Comparison of ENCODE assay signal across 11 cellular contexts in genomic region chr12:24172031-24172772, GRCh38.
DNase-seq lines count a peak whose midpoint lies in the region; ATAC-seq and TF ChIP-seq lines count a peak whose summit lies in the region.
"Had no signal": no experiment of that assay in that cellular context is flagged by ENCODE, and none has a peak within 500 bp of the region (broad histone marks: within the 10 kb centered on the region; RNA-seq: fewer than 3 reads in every experiment).

No MANE protein-coding gene starts in this region.

- H3K27ac Mint-ChIP-seq in naive thymus-derived CD4-positive, alpha-beta T cell: no peak overlapping the region
- H3K27ac Mint-ChIP-seq in osteocyte (ENCODE audit: unreplicated experiment): no peak overlapping the region

- ATAC-seq in GM18873 (IDR thresholded peaks at IDR 0.05; ENCODE audit: low FRiP score, unreplicated experiment) (peak; percentile 83), HG02588 (IDR thresholded peaks at IDR 0.05; ENCODE audit: unreplicated experiment) (peak; percentile 84), HG03521 (IDR thresholded peaks at IDR 0.05; ENCODE audit: unreplicated experiment) (peak; percentile 69)
- ATAC-seq in naive thymus-derived CD4-positive, alpha-beta T cell: peak; percentile 41

- H3K36me3 Mint-ChIP-seq in naive thymus-derived CD4-positive, alpha-beta T cell: no peaks in the 10 kb centered on the region
- peaks cover 1% of the 10 kb centered on the region for H3K36me3 Mint-ChIP-seq in osteocyte (ENCODE audit: unreplicated experiment)

- peaks cover 0 to 8% (median 0%) of the 10 kb centered on the region in 11 donors for H3K9me3 Mint-ChIP-seq in naive thymus-derived CD4-positive, alpha-beta T cell
- no peaks in the 10 kb centered on the region for H3K9me3 Mint-ChIP-seq in osteocyte (ENCODE audit: unreplicated experiment)

- TF ChIP-seq CTCF in RWPE1 (conservative IDR thresholded peaks at IDR 0.05; ENCODE audit: low read depth): no peak
- TF ChIP-seq CTCF in osteocyte (IDR thresholded peaks at IDR 0.05): no peak

- no peaks in the 10 kb centered on the region for H3K36me3 ChIP-seq in naive thymus-derived CD4-positive, alpha-beta T cell (ENCODE audit: control insufficient read depth in 2 of 3, insufficient read depth in 3 of 3, low read length in 3 of 3)
- H3K36me3 ChIP-seq: pancreas, Peyer's patch had no signal

- intact Hi-C loops in naive thymus-derived CD4-positive, alpha-beta T cell (cut with micrococcal nuclease): no loop called here

- CTCF ChIA-PET in naive thymus-derived CD4-positive, alpha-beta T cell (lab: Charles Lee): no interaction called here
- CTCF ChIA-PET in RWPE1 (lab: Yijun Ruan, JAX): no interaction called here

- no peaks in the 10 kb centered on the region for H3K27me3 ChIP-seq in naive thymus-derived CD4-positive, alpha-beta T cell (ENCODE audit: control insufficient read depth in 2 of 2, insufficient read depth in 2 of 2, low read length in 2 of 2)
- H3K27me3 ChIP-seq: pancreas, Peyer's patch had no signal

- no peaks in the 10 kb centered on the region for H3K4me1 ChIP-seq in naive thymus-derived CD4-positive, alpha-beta T cell (ENCODE audit: control insufficient read depth in 2 of 2, insufficient read depth in 2 of 2, low read length in 2 of 2)
- H3K4me1 ChIP-seq: pancreas, Peyer's patch had no signal

- POLR2A ChIA-PET in naive thymus-derived CD4-positive, alpha-beta T cell (lab: Charles Lee): no interaction called here
- POLR2A ChIA-PET in RWPE1 (lab: Yijun Ruan, JAX; ENCODE audit: low non-redundant PET): no interaction called here

- H3K4me3 ChIP-seq in naive thymus-derived CD4-positive, alpha-beta T cell (ENCODE audit: low read length): no peak overlapping the region
- H3K4me3 ChIP-seq: pancreas, Peyer's patch had no signal

- H3K27ac ChIP-seq in naive thymus-derived CD4-positive, alpha-beta T cell (ENCODE audit: low read depth, low read length): no peak overlapping the region
- H3K27ac ChIP-seq in RWPE1: no peak overlapping the region
- H3K27ac ChIP-seq: pancreas, Peyer's patch had no signal

- H3K27me3 Mint-ChIP-seq in naive thymus-derived CD4-positive, alpha-beta T cell: no peaks in the 10 kb centered on the region
- no peaks in the 10 kb centered on the region for H3K27me3 Mint-ChIP-seq in osteocyte (ENCODE audit: unreplicated experiment)

- no peak overlapping the region for H3K4me3 Mint-ChIP-seq in naive thymus-derived CD4-positive, alpha-beta T cell
- no peak overlapping the region for H3K4me3 Mint-ChIP-seq in osteocyte (ENCODE audit: unreplicated experiment)

- DNase-seq in naive thymus-derived CD4-positive, alpha-beta T cell: no peak
- DNase-seq in D341Med (ENCODE audit: low spot score) (no peak), RWPE1 (ENCODE audit: low spot score) (no peak), NCI-H1092 (lab: John Stamatoyannopoulos, UW) (no peak), osteocyte (ENCODE audit: extremely low spot score, unreplicated experiment) (no peak)
- DNase-seq: caudate nucleus, pancreas, Peyer's patch had no signal

- H3K4me1 Mint-ChIP-seq in naive thymus-derived CD4-positive, alpha-beta T cell: no peaks in the 10 kb centered on the region
- H3K4me1 Mint-ChIP-seq in osteocyte (ENCODE audit: unreplicated experiment): no peaks in the 10 kb centered on the region

- H3K9me3 ChIP-seq in naive thymus-derived CD4-positive, alpha-beta T cell (ENCODE audit: control insufficient read depth in 2 of 3, low read length in 3 of 3): no peaks in the 10 kb centered on the region
- H3K9me3 ChIP-seq: pancreas, Peyer's patch had no signal
